Comparison of ENCODE assay signal across 12 cellular contexts in the genomic region with DNA sequence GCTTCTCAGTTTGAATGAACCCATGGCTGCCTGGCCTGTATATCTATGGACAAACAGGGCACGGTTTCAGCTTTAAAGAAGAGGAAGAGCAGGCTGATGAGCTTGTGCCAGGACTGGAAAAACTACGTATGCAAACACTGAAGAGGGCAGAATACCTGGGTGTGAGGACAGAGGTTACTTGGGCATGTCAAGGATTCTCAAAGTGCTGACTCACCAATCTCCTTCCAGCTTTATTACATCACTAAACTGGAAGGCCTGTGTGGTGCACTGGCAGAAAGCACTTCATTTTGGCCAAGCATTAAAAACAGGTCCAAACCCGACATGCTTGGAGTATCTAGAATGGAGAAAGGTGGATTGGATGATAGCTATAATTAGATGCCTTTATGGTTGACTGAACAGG.
DNase-seq lines count a peak whose midpoint lies in the region; ATAC-seq lines count a peak whose summit lies in the region.
"Had no signal": no experiment of that assay in that cellular context is flagged by ENCODE, and none has a peak within 500 bp of the region (broad histone marks: within the 10 kb centered on the region; RNA-seq: fewer than 3 reads in every experiment).

No MANE protein-coding gene starts in this region.

- H3K9ac ChIP-seq in GM23248 (no peak overlapping the region), trophoblast cell (ENCODE audit: low read length) (no peak overlapping the region)

- no peaks in the 10 kb centered on the region for H3K9me3 ChIP-seq in GM23248 (ENCODE audit: low read depth)
- H3K9me3 ChIP-seq in trophoblast cell (ENCODE audit: insufficient read depth, low read depth, low read length), result no peaks in the 10 kb centered on the region
- H3K9me3 ChIP-seq: gastroesophageal sphincter, transverse colon had no signal

- H3K79me2 ChIP-seq in GM23248 (ENCODE audit: insufficient read depth) (0 out of 2 replicates have a peak, but pooled peaks cover 3% of the 10 kb centered on the region), trophoblast cell (ENCODE audit: control insufficient read depth, insufficient read depth, low read length, poor library complexity) (peaks cover 4% of the 10 kb centered on the region)

- H3K27ac Mint-ChIP-seq in natural killer cell treated with Interleukin-12 subunit alpha and Interleukin-12 subunit beta and Interleukin-15 and Interleukin-18, amount 100 ng/mL, for 72 hours, result no peak overlapping the region

- H4K8ac ChIP-seq in trophoblast cell (ENCODE audit: low read depth, low read length), result no peak overlapping the region

- no peak for ATAC-seq in natural killer cell treated with Interleukin-12 subunit alpha and Interleukin-12 subunit beta and Interleukin-15 and Interleukin-18, amount 100 ng/mL, for 72 hours
- no peak for ATAC-seq in HG03378 (IDR thresholded peaks at IDR 0.05; ENCODE audit: unreplicated experiment)
- ATAC-seq: gastroesophageal sphincter had no signal

- H2BK12ac ChIP-seq in trophoblast cell (ENCODE audit: low read length), result no peak overlapping the region

- H3K4me2 ChIP-seq in GM23248 (ENCODE audit: unreplicated experiment) (peak overlapping the region; percentile 33), trophoblast cell (ENCODE audit: low read length) (no peak overlapping the region)

- H4K12ac ChIP-seq in trophoblast cell (ENCODE audit: low read depth, low read length), result no peak overlapping the region

- H3K4me1 Mint-ChIP-seq in natural killer cell treated with Interleukin-12 subunit alpha and Interleukin-12 subunit beta and Interleukin-15 and Interleukin-18, amount 100 ng/mL, for 72 hours (ENCODE audit: low read depth in 2 of 2), result peaks cover 0 to 7% of the 10 kb centered on the region in 2 donors

- in situ Hi-C loops in GM23248 (cut with MboI), result loop anchor here (10.0 to 25.0 kb wide), 3 partner anchors 431 to 754 kb away; a partner anchor contains a TSS

- no peak overlapping the region for H3K4me3 Mint-ChIP-seq in natural killer cell treated with Interleukin-12 subunit alpha and Interleukin-12 subunit beta and Interleukin-15 and Interleukin-18, amount 100 ng/mL, for 72 hours

- no peaks in the 10 kb centered on the region for H3K27me3 Mint-ChIP-seq in natural killer cell treated with Interleukin-12 subunit alpha and Interleukin-12 subunit beta and Interleukin-15 and Interleukin-18, amount 100 ng/mL, for 72 hours

- no peaks in the 10 kb centered on the region for H4K20me1 ChIP-seq in GM23248 (ENCODE audit: insufficient read depth)

- H4K91ac ChIP-seq in trophoblast cell (ENCODE audit: low read depth, low read length), result no peak overlapping the region

- no peaks in the 10 kb centered on the region for H3K27me3 ChIP-seq in GM23248 (replicated peaks; ENCODE audit: insufficient read depth)
- H3K27me3 ChIP-seq in trophoblast cell (ENCODE audit: insufficient read depth, low read length), result no peaks in the 10 kb centered on the region
- H3K27me3 ChIP-seq: gastroesophageal sphincter, transverse colon had no signal

- H3K4me1 ChIP-seq in GM23248 (ENCODE audit: insufficient read depth), result peaks cover 58% of the 10 kb centered on the region
- peaks cover 20 to 26% of the 10 kb centered on the region in 2 experiments for H3K4me1 ChIP-seq in trophoblast cell (ENCODE audit: control insufficient read depth in 1 of 2, insufficient read depth in 2 of 2, low read length in 2 of 2)

- H3K9me2 ChIP-seq in GM23248 (ENCODE audit: insufficient read depth), result no peaks in the 10 kb centered on the region

- no peak overlapping the region for H3K23ac ChIP-seq in trophoblast cell (ENCODE audit: low read length)

- no peak overlapping the region for H2AK5ac ChIP-seq in trophoblast cell (ENCODE audit: low read length)

- 35 to 39% methylated on average over 3 of the region's 3 CpGs for WGBS in GM23248 (ENCODE audit: low coverage in 1 of 2, low lambda C conversion rate in 2 of 2, missing lambda C conversion rate in 2 of 2), 2 experiments
- no CpG with 5 or more reads among the region's 3 CpGs for WGBS in trophoblast cell (ENCODE audit: extremely low coverage, insufficient coverage, insufficient read length)

- H3K36me3 ChIP-seq in GM23248 (ENCODE audit: low read depth) (no peaks in the 10 kb centered on the region), trophoblast cell (ENCODE audit: control insufficient read depth in 1 of 2, insufficient read depth in 2 of 2, low read length in 2 of 2) (no peaks in the 10 kb centered on the region)
- H3K36me3 ChIP-seq: gastroesophageal sphincter, transverse colon had no signal

- peaks cover 25% of the 10 kb centered on the region for H3K79me1 ChIP-seq in trophoblast cell (ENCODE audit: low read length)

- H3K27ac ChIP-seq in GM23248, result peak overlapping the region; percentile 84
- no peak overlapping the region for H3K27ac ChIP-seq in trophoblast cell (ENCODE audit: low read depth, low read length)
- H3K27ac ChIP-seq: gastroesophageal sphincter, VCaP had no signal

- H2AFZ ChIP-seq in GM23248, result no peak overlapping the region
- H2AFZ ChIP-seq in trophoblast cell (ENCODE audit: insufficient read depth, low read length, poor library complexity), result no peak overlapping the region

- no peaks in the 10 kb centered on the region for H3K9me3 Mint-ChIP-seq in natural killer cell treated with Interleukin-12 subunit alpha and Interleukin-12 subunit beta and Interleukin-15 and Interleukin-18, amount 100 ng/mL, for 72 hours

- H3K18ac ChIP-seq in trophoblast cell (ENCODE audit: low read length), result no peak overlapping the region

- H3K4ac ChIP-seq in trophoblast cell (ENCODE audit: low read depth, low read length), result no peak overlapping the region

- DNase-seq in GM23248, result peak; percentile 79
- DNase-seq in RKO (ENCODE audit: low spot score), result peak; percentile 15
- DNase-seq in fibroblast of gingiva (ENCODE audit: low read depth), result peak; percentile 41
- DNase-seq in trophoblast cell, result peak; percentile 69 to 89
- no peak for DNase-seq in natural killer cell treated with Interleukin-12 subunit alpha and Interleukin-12 subunit beta and Interleukin-15 and Interleukin-18, amount 100 ng/mL, for 72 hours (ENCODE audit: low spot score)
- DNase-seq in activated CD4-positive, alpha-beta T cell treated with anti-CD3 and anti-CD28 coated beads for 1 hour, result no peak
- no peak for DNase-seq in COLO829 (ENCODE audit: low spot score)
- DNase-seq: activated T-cell treated with anti-CD3 and anti-CD28 coated beads, Interleukin-2, amount 50 U/mL, for 1 hour; transverse colon had no signal

- H3K14ac ChIP-seq in trophoblast cell (ENCODE audit: low read length), result no peak overlapping the region

- H2BK120ac ChIP-seq in trophoblast cell (ENCODE audit: insufficient read depth, low read length, poor library complexity), result no peak overlapping the region

- H3K36me3 Mint-ChIP-seq in natural killer cell treated with Interleukin-12 subunit alpha and Interleukin-12 subunit beta and Interleukin-15 and Interleukin-18, amount 100 ng/mL, for 72 hours, result no peaks in the 10 kb centered on the region

- peak overlapping the region; percentile 36 for H2BK5ac ChIP-seq in trophoblast cell (ENCODE audit: low read depth, low read length, poor library complexity)

- no peak overlapping the region for H3K4me3 ChIP-seq in GM23248
- H3K4me3 ChIP-seq in trophoblast cell (ENCODE audit: low read depth, low read length), result no peak overlapping the region
- H3K4me3 ChIP-seq: gastroesophageal sphincter, transverse colon had no signal

- H3F3A ChIP-seq in GM23248 (ENCODE audit: insufficient read depth), result peaks cover 45% of the 10 kb centered on the region

Comparison
In these comparisons a context has a peak if more than half of its experiments do, and no peak if none do; other contexts are left out.
1. DNase-seq: peak in GM23248 (single experiment), RKO (single experiment), fibroblast of gingiva (single experiment) and trophoblast cell (2 of 2); none in natural killer cell treated with Interleukin-12 subunit alpha and Interleukin-12 subunit beta and Interleukin-15 and Interleukin-18, amount 100 ng/mL, for 72 hours (single experiment), activated CD4-positive, alpha-beta T cell treated with anti-CD3 and anti-CD28 coated beads for 1 hour (single experiment) and COLO829 (single experiment).